Comparison of ENCODE assay signal across 8 cellular contexts in genomic region chr12:110677206-110677911, GRCh38. TPM values are rescaled to one million over a fixed set of nuclear protein-coding genes. Genes with fewer than 3 reads are reported as not detected.
DNase-seq lines count a peak whose midpoint lies in the region; ATAC-seq, FAIRE-seq and TF ChIP-seq lines count a peak whose summit lies in the region.

No MANE protein-coding gene starts in this region.

- intact Hi-C loops in K562 (cut with micrococcal nuclease) (no loop called here), left colon (cut with DNase I, micrococcal nuclease) (no loop called here), transverse colon (cut with DNase I; ENCODE audit: low total_unique reads) (loop anchor here (2.0 kb wide), 1 partner anchor 519 kb away; no protein-coding TSS in a partner anchor)

- H3K9me3 ChIP-seq in K562 (replicated peaks; ENCODE audit: control insufficient read depth, insufficient read depth, low read depth, low read length), result no peaks in the 10 kb centered on the region
- H3K9me3 ChIP-seq in transverse colon, result no peaks in the 10 kb centered on the region

- TF ChIP-seq RAD21 in K562 (CRISPR knock-in tag; conservative IDR thresholded peaks at IDR 0.05 in 1 of 2, IDR thresholded peaks at IDR 0.05 in 1 of 2), result no peak

- FAIRE-seq in K562 (lab: Jason Lieb, UNC), result no peak
- no peak for FAIRE-seq in urothelium cell line (lab: Jason Lieb, UNC)

- CTCF ChIA-PET in K562 (lab: Yijun Ruan, JAX; ENCODE audit: low intra/inter-chr PET ratio), result interaction anchor here (0.6 kb wide), 1 partner anchor 1290 kb away, joined by 3 read pairs; no protein-coding TSS in a partner anchor

- H3K4me2 ChIP-seq in K562 (ENCODE audit: insufficient read depth, low read length), result no peak overlapping the region

- ATAC-seq in GM19468 (IDR thresholded peaks at IDR 0.05; ENCODE audit: extremely low read depth, unreplicated experiment) (peak; percentile 57), HG03460 (IDR thresholded peaks at IDR 0.05; ENCODE audit: unreplicated experiment) (peak; percentile 76), K562 (peak; percentile 43; the same call in 2 of the 3 replicates), left colon (no peak)

- no TSS peak for BruUV-seq in K562 (replicated peaks; lab: Mats Ljungman, UMichigan)

- H3K27ac ChIP-seq in K562 (ENCODE audit: extremely low read depth, low read depth, low read length), result no peak overlapping the region
- peak overlapping the region in 1 of 4 donors; percentile 0 for H3K27ac ChIP-seq in transverse colon

- no peak overlapping the region for H3K9ac ChIP-seq in K562 (ENCODE audit: insufficient read depth in 1 of 2, low read depth in 2 of 2, low read length in 2 of 2)

- no peaks in the 10 kb centered on the region for H3K79me2 ChIP-seq in K562 (ENCODE audit: control insufficient read depth, insufficient read depth, low read length)

- no peak for TF ChIP-seq EP300 in K562 (IDR thresholded peaks at IDR 0.05; ENCODE audit: low read length)
- no peak for TF ChIP-seq EP300 in transverse colon (IDR thresholded peaks at IDR 0.05; ENCODE audit: low read depth)

- WGBS in K562 (ENCODE audit: insufficient coverage, low coverage, missing lambda C conversion rate), result 3% methylated on average over 5 of the region's 5 CpGs
- WGBS in transverse colon (ENCODE audit: low coverage in 1 of 2), 2 donors, result 60 to 65% methylated on average over 3 to 5 of the region's 5 CpGs

- peaks cover under 1 to 22% of the 10 kb centered on the region in 2 experiments; a peak in 3 of 5 replicates for H3K27me3 ChIP-seq in K562 (ENCODE audit: control insufficient read depth in 2 of 2, insufficient read depth in 2 of 2, low read length in 2 of 2)
- H3K27me3 ChIP-seq in transverse colon, result no peaks in the 10 kb centered on the region

- H3K9me1 ChIP-seq in K562 (ENCODE audit: control insufficient read depth, insufficient read depth, low read length), result no peaks in the 10 kb centered on the region

- H3K4me1 ChIP-seq in K562 (replicated peaks in 1 of 2; ENCODE audit: control insufficient read depth in 2 of 2, insufficient read depth in 2 of 2, low read length in 2 of 2), result no peaks in the 10 kb centered on the region
- peaks cover 0 to 7% (median 0%) of the 10 kb centered on the region in 4 donors for H3K4me1 ChIP-seq in transverse colon

- no peaks in the 10 kb centered on the region; the same call in 1 of the 2 replicates for H4K20me1 ChIP-seq in K562 (replicated peaks; ENCODE audit: control insufficient read depth, insufficient read depth, low read length)

- in situ Hi-C loops in K562 (cut with MboI), result no loop called here
- in situ Hi-C loops in transverse colon (cut with MboI; ENCODE audit: low pct_ligation_motif_present in 1 of 4, low pct_unique_long_range_greater_than_20kb in 1 of 4, low sequenced_read_pairs in 3 of 4), result no loop called here

- no peaks in the 10 kb centered on the region for H3K36me3 ChIP-seq in K562 (ENCODE audit: control insufficient read depth, insufficient read depth, low read length)
- no peaks in the 10 kb centered on the region for H3K36me3 ChIP-seq in transverse colon

- TF ChIP-seq CTCF in K562 (IDR thresholded peaks at IDR 0.05 in 2 of 3, conservative IDR thresholded peaks at IDR 0.05 in 1 of 3; ENCODE audit: insufficient read depth in 2 of 3, low read depth in 1 of 3, low read length in 3 of 3) (no peak), transverse colon (IDR thresholded peaks at IDR 0.05) (no peak)

- H2AFZ ChIP-seq in K562 (ENCODE audit: low read depth, low read length), result no peak overlapping the region

- TF ChIP-seq POLR2A in K562 (conservative IDR thresholded peaks at IDR 0.05) (no peak), transverse colon (IDR thresholded peaks at IDR 0.05) (no peak)

- POLR2A ChIA-PET in K562 (lab: Yijun Ruan, JAX), result interaction anchor here (0.7 kb wide), 1 partner anchor 13 kb away, joined by 3 read pairs; no protein-coding TSS in a partner anchor

- no peak overlapping the region for H3K4me3 ChIP-seq in K562
- no peak overlapping the region for H3K4me3 ChIP-seq in transverse colon

- peak; percentile 33 for DNase-seq in ELF-1 (ENCODE audit: low read depth, low spot score)
- DNase-seq in K562 (ENCODE audit: extremely low read depth in 1 of 4, low spot score in 3 of 4), result no peak
- no peak for DNase-seq in urothelium cell line (ENCODE audit: low spot score)
- DNase-seq in left colon, result no peak
- no peak for DNase-seq in transverse colon
- DNase-seq in NCI-H774 (lab: John Stamatoyannopoulos, UW), result no peak

TF ChIP-seq in K562, 482 proteins besides CTCF, POLR2A, EP300 and RAD21 (continues in another document):
- TF ChIP-seq RB1 (IDR thresholded peaks at IDR 0.05; ENCODE audit: low read depth) (no peak), ZBTB33 (CRISPR knock-in tag; IDR thresholded peaks at IDR 0.05) (no peak), RBM25 (IDR thresholded peaks at IDR 0.05; ENCODE audit: low read depth, low read length, severe bottlenecking) (peak; percentile 58), GTF2F1 (IDR thresholded peaks at IDR 0.05; ENCODE audit: low read depth, low read length) (no peak), CBFB (CRISPR knock-in tag; IDR thresholded peaks at IDR 0.05) (no peak), ZMIZ1 (IDR thresholded peaks at IDR 0.05; ENCODE audit: low read depth in 2 of 2, low read length in 2 of 2) (no peak), ZNF224 (CRISPR knock-in tag; IDR thresholded peaks at IDR 0.05) (no peak), RUNX1 (IDR thresholded peaks at IDR 0.05; ENCODE audit: low read depth) (no peak), USF2 (CRISPR knock-in tag; IDR thresholded peaks at IDR 0.05) (peak; percentile 51), SMARCA5 (IDR thresholded peaks at IDR 0.05) (peak; percentile 69; the same call in 1 of the 2 replicates)

RNA-seq across cellular contexts. Expression of gene HVCN1, which starts 11.6 kb away (rescaled TPM):
- 0.93 and 3.1 TPM in 2 replicates for total RNA-seq in K562 (2011; cell fraction: chromatin; rRNA removed; ENCODE audit: low replicate concordance)
- total RNA-seq in K562 (2011; cell fraction: nucleolus; rRNA removed), result 0.92 and 1.3 TPM in 2 replicates
- total RNA-seq in K562 (2011; cell fraction: nucleoplasm; rRNA removed), result 1.0 and 1.2 TPM in 2 replicates
- total RNA-seq in K562 (2014; rRNA removed) (0.50 and 1.4 TPM in 2 replicates), K562 (2014; rRNA removed; fragmentation: Illumina TruSeq; extraction: Trizol) (0.61 and 0.91 TPM in 2 replicates), K562 (2015; rRNA removed; fragmentation: Illumina TruSeq; extraction: Trizol) (1.0 and 1.6 TPM in 2 replicates), K562 (2021) (0.87 and 1.4 TPM in 2 replicates), left colon (1 to 10 TPM; 1.4 to 3.0 TPM), transverse colon (1 to 10 TPM in 3 of 4 donors, not detected in 1; 3.4 to 7.9 (median 7.3) TPM)
- polyA plus RNA-seq in K562 (2011; rRNA removed) (0.25 and 4.6 TPM in 2 replicates), K562 (2014; fragmentation: Illumina TruSeq; extraction: Trizol) (1.4 and 1.8 TPM in 2 replicates), K562 (2014; fragmentation: Nextera tagmentation; extraction: Ambion mirVana) (under 1 TPM; 0.21 to 0.24 TPM), K562 (2014; rRNA removed) (0.74 and 0.90 TPM in 2 replicates)
- polyA plus RNA-seq in K562 (2011; cell fraction: cytosol; rRNA removed), result 0.55 and 3.7 TPM in 2 replicates
- polyA plus RNA-seq in K562 (2011; cell fraction: nucleus; rRNA removed), result 0.54 and 2.5 TPM in 2 replicates
- 2.4 and 6.2 TPM in 2 replicates for polyA plus RNA-seq in K562 (2012)
- 0.42 and 2.5 TPM in 2 replicates for polyA minus RNA-seq in K562 (2011; rRNA and poly(A)+ RNA removed)
- polyA minus RNA-seq in K562 (2011; cell fraction: cytosol; rRNA and poly(A)+ RNA removed), result 1.2 TPM in 1 of 2 replicates, not detected in the other
- 0.27 and 0.89 TPM in 2 replicates for polyA minus RNA-seq in K562 (2011; cell fraction: nucleus; rRNA and poly(A)+ RNA removed)
